Comparison of ENCODE assay signal across 13 cellular contexts in the genomic region with DNA sequence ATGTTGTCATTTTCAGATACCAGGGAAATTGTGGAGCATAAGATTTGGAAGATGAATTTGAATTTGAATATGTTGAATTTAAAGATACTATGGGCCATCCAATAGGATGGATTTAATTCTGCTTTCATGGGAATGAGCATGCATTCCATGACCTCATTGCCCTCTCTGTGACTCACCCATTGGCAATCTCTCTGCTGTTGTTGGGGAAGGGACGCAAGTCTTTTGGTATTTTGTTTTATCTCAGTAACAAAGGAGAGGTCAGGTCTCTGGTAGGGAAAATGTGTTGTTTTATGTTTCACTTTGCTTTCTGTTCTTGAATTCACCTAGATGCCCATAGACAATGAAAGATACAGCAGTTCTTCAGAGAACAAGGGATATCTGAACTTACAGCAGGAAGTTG. TPM values are rescaled to one million over a fixed set of nuclear protein-coding genes. Genes with fewer than 3 reads are reported as not detected.
DNase-seq lines count a peak whose midpoint lies in the region; TF ChIP-seq lines count a peak whose summit lies in the region.
"Had no signal": no experiment of that assay in that cellular context is flagged by ENCODE, and none has a peak within 500 bp of the region (broad histone marks: within the 10 kb centered on the region; RNA-seq: fewer than 3 reads in every experiment).

No MANE protein-coding gene starts in this region.

- peak overlapping the region; percentile 57 for H3K4me2 ChIP-seq in osteoblast (ENCODE audit: insufficient read depth, low read length)

- TF ChIP-seq CTCF in osteoblast (IDR thresholded peaks at IDR 0.05; ENCODE audit: extremely low read depth, low read depth, low read length), result no peak

- no peak overlapping the region for H2AFZ ChIP-seq in osteoblast (ENCODE audit: low read length)

- no peaks in the 10 kb centered on the region for H3K9me3 ChIP-seq in osteoblast (ENCODE audit: low read depth, low read length)

- H4K20me1 ChIP-seq in osteoblast (ENCODE audit: insufficient read depth, low read length), result no peaks in the 10 kb centered on the region

- no peaks in the 10 kb centered on the region for H3K27me3 ChIP-seq in osteoblast (ENCODE audit: insufficient read depth, low read length)

- no peaks in the 10 kb centered on the region for H3K36me3 ChIP-seq in osteoblast (ENCODE audit: insufficient read depth, low read length)

- H3K79me2 ChIP-seq in osteoblast (ENCODE audit: insufficient read depth, low read length), result no peaks in the 10 kb centered on the region

- H3K4me3 ChIP-seq in osteoblast (ENCODE audit: insufficient read depth, low read length), result peak overlapping the region; percentile 28

- peak; percentile 86 for DNase-seq in EL
- DNase-seq in RPMI7951 (ENCODE audit: low read depth), result peak; percentile 77
- DNase-seq in epithelial cell of prostate (ENCODE audit: low read depth, low spot score), result no peak
- DNase-seq in osteoblast (ENCODE audit: insufficient read length, low spot score, missing footprints), result no peak
- DNase-seq in DMS 273 treated with DMSO at 0.1 percent for 48 hours (lab: John Stamatoyannopoulos, UW), result no peak
- DNase-seq in NCI-H1694 (lab: John Stamatoyannopoulos, UW), result no peak
- no peak for DNase-seq in COLO668 (lab: John Stamatoyannopoulos, UW; ENCODE audit: unreplicated experiment)
- DNase-seq in DMS79 treated with DMSO at 0.1 percent for 48 hours (lab: John Stamatoyannopoulos, UW), result no peak
- DNase-seq: immature natural killer cell; NCI-H1105 treated with DMSO at 0.1 percent for 48 hours; stimulated activated CD4-positive, alpha-beta T cell treated with anti-CD3 and anti-CD28 coated beads, Interleukin-12 subunit alpha, Interleukin-12 subunit beta, amount 100 ng/mL, for 4 hours; T-helper 1 cell had no signal

- H3K4me1 ChIP-seq in osteoblast (ENCODE audit: insufficient read depth, low read length), result peaks cover 20% of the 10 kb centered on the region

- peak overlapping the region; percentile 89 for H3K27ac ChIP-seq in epithelial cell of prostate
- peak overlapping the region; percentile 95 for H3K27ac ChIP-seq in osteoblast (ENCODE audit: low read depth, low read length)

RNA-seq across cellular contexts. Expression of a gene that starts 42.1 kb away (rescaled TPM):
- total RNA-seq in RPMI7951 (2014; rRNA removed; shearing (Covaris generic)), result 0.59 and 0.60 TPM in 2 replicates
- total RNA-seq in osteoblast, result not detected in 2 replicates
- total RNA-seq: natural killer cell treated with Interleukin-12 subunit alpha and Interleukin-12 subunit beta and Interleukin-15 and Interleukin-18, amount 100 ng/mL, for 72 hours had no signal

Comparison
In these comparisons a context has a peak if more than half of its experiments do, and no peak if none do; other contexts are left out.
1. DNase-seq: peak in EL (single experiment) and RPMI7951 (single experiment); none in epithelial cell of prostate (single experiment), osteoblast (single experiment), DMS 273 treated with DMSO at 0.1 percent for 48 hours (single experiment), NCI-H1694 (single experiment), COLO668 (single experiment) and DMS79 treated with DMSO at 0.1 percent for 48 hours (single experiment).